ENCODE assay signal across 15 cellular contexts in the genomic region with DNA sequence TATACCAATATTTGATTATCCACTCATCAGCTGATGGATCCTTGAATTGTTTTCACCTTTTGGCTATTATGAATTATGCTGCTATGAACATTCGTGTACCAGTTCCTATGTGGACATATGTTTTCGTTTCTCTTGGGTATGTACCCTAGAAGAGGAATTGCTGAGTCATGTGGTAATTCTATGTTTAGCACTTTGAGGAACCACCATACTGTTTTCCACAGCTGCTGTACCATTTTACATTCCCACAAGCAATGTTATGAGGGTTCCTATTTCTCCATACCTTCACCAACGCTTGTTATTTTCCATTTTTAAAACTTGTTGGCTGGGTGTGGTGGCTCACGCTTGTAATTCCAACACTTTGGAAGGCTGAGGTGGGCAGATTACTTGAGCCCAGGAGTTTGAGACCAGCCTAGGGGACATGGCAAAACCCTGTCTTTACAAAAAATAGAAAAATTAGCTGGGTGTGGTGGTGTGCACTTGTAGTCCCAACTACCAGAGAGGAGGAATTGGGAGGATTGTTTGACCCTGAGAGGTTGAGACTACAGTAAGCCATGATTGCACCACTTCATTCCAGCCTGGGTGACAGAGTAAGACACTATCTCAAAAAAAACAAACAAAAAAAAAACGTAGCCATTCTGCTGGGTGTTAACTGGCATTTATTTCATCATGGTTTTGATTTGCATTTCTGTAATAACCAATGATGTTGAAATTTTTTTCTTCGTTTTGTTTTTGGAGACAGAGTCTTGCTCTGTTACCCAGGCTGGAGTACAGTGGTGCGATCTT.
"Had no signal": no experiment of that assay in that cellular context is flagged by ENCODE, and none has a peak within 500 bp of the region (broad histone marks: within the 10 kb centered on the region; RNA-seq: fewer than 3 reads in every experiment).

No MANE protein-coding gene starts in this region.

- H3K4me1 ChIP-seq: lower lobe of right lung, sigmoid colon, stomach, testis had no signal

- H3K9me3 ChIP-seq: lower lobe of right lung, sigmoid colon, stomach, testis had no signal

- DNase-seq: activated CD4-positive, alpha-beta T cell treated with anti-CD3 and anti-CD28 coated beads, Interleukin-2, amount 10 ng/mL, durations not matched to agents 7 days and 5 days; activated CD4-positive, CD25-positive, alpha-beta regulatory T cell; activated naive CD4-positive, alpha-beta T cell treated with Interleukin-2 at 50 U/mL for 16 hours; effector memory CD4-positive, alpha-beta T cell; left cardiac atrium; lower lobe of right lung; nephron progenitor cell; sigmoid colon; stimulated activated CD4-positive, alpha-beta T cell treated with anti-CD3 and anti-CD28 coated beads, Interleukin-1b, Interleukin-23, amount 100 ng/mL, for 48 hours; stomach; testis had no signal

- H3K27ac ChIP-seq: lower lobe of right lung, sigmoid colon, stomach, testis had no signal

- FAIRE-seq: astrocyte, bronchial epithelial cell, frontal cortex had no signal

- H3K36me3 ChIP-seq: lower lobe of right lung, sigmoid colon, stomach had no signal

- ATAC-seq: activated T-helper 17 cell treated with anti-CD3 and anti-CD28 coated beads, Interleukin-2, amount 50 U/mL, for 72 hours; left cardiac atrium; lower lobe of right lung had no signal

- H3K27me3 ChIP-seq: sigmoid colon, stomach, testis had no signal

- H3K4me3 ChIP-seq: lower lobe of right lung, sigmoid colon, stomach, testis had no signal
